ENCODE assay signal across 15 cellular contexts in the genomic region with DNA sequence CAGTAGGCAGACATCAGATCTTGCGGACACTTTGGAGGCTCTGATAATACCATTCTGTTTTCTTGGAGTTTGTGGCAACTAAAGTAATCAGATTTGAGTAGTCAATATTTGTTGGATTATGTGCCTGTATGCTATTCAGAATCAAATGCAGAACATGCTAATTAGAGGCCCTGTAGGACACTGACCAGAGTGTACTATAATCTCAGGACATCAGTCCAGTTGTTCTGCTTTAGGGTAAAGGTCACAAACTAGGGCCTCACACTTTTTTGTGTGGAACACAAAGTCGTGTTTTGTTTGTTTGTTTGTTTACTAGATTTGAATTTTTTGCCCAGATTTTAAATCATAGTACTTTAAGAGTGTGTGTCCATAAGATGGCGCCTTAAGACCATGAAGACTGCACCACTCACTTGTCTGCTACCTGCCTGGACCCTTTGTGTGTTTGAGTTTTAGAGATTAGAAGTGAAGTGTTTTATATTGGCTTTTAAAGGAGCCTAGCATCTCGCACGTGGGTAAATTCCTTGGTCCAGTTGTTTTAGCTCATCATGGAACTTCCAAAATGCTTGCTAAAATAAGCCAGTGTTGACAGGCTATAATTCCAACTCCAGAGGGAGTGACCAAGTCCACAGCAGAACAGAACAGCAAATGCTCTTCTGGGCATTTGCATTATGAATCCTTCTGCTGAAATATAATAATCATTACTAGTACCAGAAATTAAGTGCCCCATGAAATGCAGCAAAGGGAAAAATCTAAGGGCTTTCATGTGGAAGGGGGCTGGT. TPM values are rescaled to one million over a fixed set of nuclear protein-coding genes. Genes with fewer than 3 reads are reported as not detected.
A peak's percentile ranks its signal among the peaks of the same experiment; 100 is the strongest.
DNase-seq lines count a peak whose midpoint lies in the region; ATAC-seq, FAIRE-seq and TF ChIP-seq lines count a peak whose summit lies in the region.
"Had no signal": no experiment of that assay in that cellular context is flagged by ENCODE, and none has a peak within 500 bp of the region (broad histone marks: within the 10 kb centered on the region; RNA-seq: fewer than 3 reads in every experiment).

No MANE protein-coding gene starts in this region.

- CTCF ChIA-PET in GM12878 (lab: Yijun Ruan, JAX): interaction anchor here (0.7 to 3.8 kb wide), 7 partner anchors 11 to 161 kb away, joined by 3 to 21 read pairs (median 8); no protein-coding TSS in a partner anchor
- CTCF ChIA-PET in CD4-positive, alpha-beta memory T cell (lab: Charles Lee; ENCODE audit: partially characterized antibody): no interaction called here

- no peak overlapping the region for H3K9ac ChIP-seq in GM12878 (ENCODE audit: control insufficient read depth, insufficient read depth, low read length)

- no peaks in the 10 kb centered on the region for H3K79me2 ChIP-seq in GM12878 (ENCODE audit: control insufficient read depth, insufficient read depth, low read length)

- no peak overlapping the region for H3K4me2 ChIP-seq in GM12878 (ENCODE audit: control insufficient read depth, insufficient read depth)

- TF ChIP-seq CTCF in GM12878 (IDR thresholded peaks at IDR 0.05 in 2 of 3, conservative IDR thresholded peaks at IDR 0.05 in 1 of 3; ENCODE audit: control insufficient read depth in 2 of 3, extremely low read depth in 1 of 3, insufficient read depth in 1 of 3, low read depth in 3 of 3, low read length in 3 of 3): peak in 2 of 3 experiments; percentile 9 to 32; a peak in 2 of 6 replicates
- TF ChIP-seq CTCF in nephron (IDR thresholded peaks at IDR 0.05; ENCODE audit: unreplicated experiment in 3 of 3): peak; percentile 12 to 24 (median 14)

- H3K36me3 Mint-ChIP-seq in nephron (ENCODE audit: low read depth): peaks cover 17% of the 10 kb centered on the region
- H3K36me3 Mint-ChIP-seq in activated T-cell treated with anti-CD3 and anti-CD28 coated beads, Interleukin-2, amount 50 U/mL, for 24 hours (ENCODE audit: low read depth): no peaks in the 10 kb centered on the region
- no peaks in the 10 kb centered on the region for H3K36me3 Mint-ChIP-seq in CD4-positive, alpha-beta memory T cell
- H3K36me3 Mint-ChIP-seq: natural killer cell treated with Interleukin-12 subunit alpha and Interleukin-12 subunit beta and Interleukin-15 and Interleukin-18, amount 100 ng/mL, for 72 hours had no signal

- peak overlapping the region; percentile 18 to 50 (median 21) for H3K27ac Mint-ChIP-seq in nephron
- no peak overlapping the region for H3K27ac Mint-ChIP-seq in activated T-cell treated with anti-CD3 and anti-CD28 coated beads, Interleukin-2, amount 50 U/mL, for 24 hours
- no peak overlapping the region for H3K27ac Mint-ChIP-seq in CD4-positive, alpha-beta memory T cell
- H3K27ac Mint-ChIP-seq: natural killer cell treated with Interleukin-12 subunit alpha and Interleukin-12 subunit beta and Interleukin-15 and Interleukin-18, amount 100 ng/mL, for 72 hours; stimulated activated naive B cell treated with anti-CD40 and anti-IgM and Interleukin-4, amounts not matched to agents 10 μg/mL and 1 μg/mL and 100 μg/mL, for 72 hours had no signal

- no TSS peak for BruUV-seq in GM12878 (replicated peaks; lab: Mats Ljungman, UMichigan)

- peak; percentile 41 for TF ChIP-seq RAD21 in GM12878 (IDR thresholded peaks at IDR 0.05; ENCODE audit: insufficient read depth, low read depth, low read length)

- no peaks in the 10 kb centered on the region for H3K36me3 ChIP-seq in GM12878 (ENCODE audit: control insufficient read depth in 2 of 2, insufficient read depth in 2 of 2, low read length in 1 of 2)
- H3K36me3 ChIP-seq in MG63: no peaks in the 10 kb centered on the region
- H3K36me3 ChIP-seq in CD4-positive, alpha-beta memory T cell (ENCODE audit: insufficient read depth, low read length): no peaks in the 10 kb centered on the region

- intact Hi-C loops in GM12878 (cut with micrococcal nuclease; ENCODE audit: unreplicated experiment): loop anchor here (1.0 kb wide), 1 partner anchor 45 kb away; no protein-coding TSS in a partner anchor
- intact Hi-C loops in CD4-positive, alpha-beta memory T cell (cut with micrococcal nuclease): no loop called here

- DNase-seq in DMS 273 (lab: John Stamatoyannopoulos, UW; ENCODE audit: unreplicated experiment): peak; percentile 5
- no peak for DNase-seq in DMS 273 treated with DMSO at 0.1 percent for 48 hours (lab: John Stamatoyannopoulos, UW)
- peak; percentile 12 for DNase-seq in HuH-7 (ENCODE audit: low spot score)
- no peak for DNase-seq in GM12878 (ENCODE audit: low read depth, low spot score)
- DNase-seq in MG63: no peak
- DNase-seq in activated T-cell treated with anti-CD3 and anti-CD28 coated beads, Interleukin-2, amount 50 U/mL, for 24 hours: no peak
- DNase-seq in CD4-positive, alpha-beta memory T cell: no peak
- DNase-seq: DMS153; islet precursor cell; NCI-H510A treated with DMSO at 0.1 percent for 48 hours; stimulated activated naive B cell treated with anti-CD40 and anti-IgM and Interleukin-4, amounts not matched to agents 10 μg/mL and 1 μg/mL and 100 μg/mL, for 72 hours had no signal

- FAIRE-seq in GM12878 (lab: Jason Lieb, UNC): no peak

- in situ Hi-C loops in GM12878 (cut with MboI): no loop called here

- H3K4me3 Mint-ChIP-seq in nephron: no peak overlapping the region
- no peak overlapping the region for H3K4me3 Mint-ChIP-seq in activated T-cell treated with anti-CD3 and anti-CD28 coated beads, Interleukin-2, amount 50 U/mL, for 24 hours
- H3K4me3 Mint-ChIP-seq in CD4-positive, alpha-beta memory T cell: no peak overlapping the region
- H3K4me3 Mint-ChIP-seq: natural killer cell treated with Interleukin-12 subunit alpha and Interleukin-12 subunit beta and Interleukin-15 and Interleukin-18, amount 100 ng/mL, for 72 hours; stimulated activated naive B cell treated with anti-CD40 and anti-IgM and Interleukin-4, amounts not matched to agents 10 μg/mL and 1 μg/mL and 100 μg/mL, for 72 hours had no signal

- SMC1A ChIA-PET in GM12878 (lab: Charles Lee; ENCODE audit: uncharacterized antibody, unreplicated experiment): interaction anchor here (1.0 to 1.8 kb wide), 4 partner anchors 11 to 57 kb away, joined by 3 to 4 read pairs (median 4); no protein-coding TSS in a partner anchor

- H3K9me3 ChIP-seq in GM12878 (replicated peaks; ENCODE audit: control insufficient read depth, insufficient read depth, low read length) (no peaks in the 10 kb centered on the region), MG63 (no peaks in the 10 kb centered on the region)
- H3K9me3 ChIP-seq in CD4-positive, alpha-beta memory T cell (ENCODE audit: control insufficient read depth in 1 of 2, low read length in 2 of 2): no peaks in the 10 kb centered on the region

- H2AFZ ChIP-seq in GM12878 (ENCODE audit: control insufficient read depth, low read depth, low read length): no peak overlapping the region

- no peaks in the 10 kb centered on the region for H3K27me3 ChIP-seq in GM12878 (replicated peaks in 1 of 2; ENCODE audit: control insufficient read depth in 2 of 2, insufficient read depth in 2 of 2, low read length in 1 of 2)
- H3K27me3 ChIP-seq in MG63: no peaks in the 10 kb centered on the region
- H3K27me3 ChIP-seq in CD4-positive, alpha-beta memory T cell (ENCODE audit: insufficient read depth, low read length): no peaks in the 10 kb centered on the region

- H3K27me3 Mint-ChIP-seq in nephron (ENCODE audit: low read depth): no peaks in the 10 kb centered on the region
- H3K27me3 Mint-ChIP-seq in activated T-cell treated with anti-CD3 and anti-CD28 coated beads, Interleukin-2, amount 50 U/mL, for 24 hours: peaks cover 26% of the 10 kb centered on the region
- H3K27me3 Mint-ChIP-seq in CD4-positive, alpha-beta memory T cell: peaks cover 0 to 2% of the 10 kb centered on the region in 2 donors
- H3K27me3 Mint-ChIP-seq: stimulated activated naive B cell treated with anti-CD40 and anti-IgM and Interleukin-4, amounts not matched to agents 10 μg/mL and 1 μg/mL and 100 μg/mL, for 72 hours had no signal

- H3K4me3 ChIP-seq in GM12878: no peak overlapping the region
- no peak overlapping the region for H3K4me3 ChIP-seq in MG63
- no peak overlapping the region for H3K4me3 ChIP-seq in CD4-positive, alpha-beta memory T cell (ENCODE audit: low read length in 2 of 2)
- H3K4me3 ChIP-seq: SK-N-MC had no signal

- RAD21 ChIA-PET in GM12878 (lab: Charles Lee; ENCODE audit: unreplicated experiment): interaction anchor here (1.1 to 1.4 kb wide), 2 partner anchors 8 to 33 kb away, joined by 3 to 4 read pairs; no protein-coding TSS in a partner anchor

- no peak for TF ChIP-seq POLR2A in GM12878 (IDR thresholded peaks at IDR 0.05; ENCODE audit: low read depth, low read length)

- no peak overlapping the region for H3K27ac ChIP-seq in GM12878 (ENCODE audit: control insufficient read depth, insufficient read depth)
- H3K27ac ChIP-seq in CD4-positive, alpha-beta memory T cell (ENCODE audit: low read depth, low read length): no peak overlapping the region
- H3K27ac ChIP-seq: 22Rv1, SK-N-MC had no signal

- POLR2A ChIA-PET in GM12878 (lab: Charles Lee): no interaction called here
- POLR2A ChIA-PET in CD4-positive, alpha-beta memory T cell (lab: Charles Lee; ENCODE audit: partially characterized antibody): no interaction called here

- peaks cover 30% of the 10 kb centered on the region for H3K4me1 Mint-ChIP-seq in nephron
- no peaks in the 10 kb centered on the region for H3K4me1 Mint-ChIP-seq in activated T-cell treated with anti-CD3 and anti-CD28 coated beads, Interleukin-2, amount 50 U/mL, for 24 hours (ENCODE audit: low read depth)
- no peaks in the 10 kb centered on the region for H3K4me1 Mint-ChIP-seq in CD4-positive, alpha-beta memory T cell

- H4K20me1 ChIP-seq in GM12878 (ENCODE audit: control insufficient read depth, insufficient read depth): no peaks in the 10 kb centered on the region

- no peaks in the 10 kb centered on the region for H3K9me3 Mint-ChIP-seq in nephron
- no peaks in the 10 kb centered on the region for H3K9me3 Mint-ChIP-seq in activated T-cell treated with anti-CD3 and anti-CD28 coated beads, Interleukin-2, amount 50 U/mL, for 24 hours
- no peaks in the 10 kb centered on the region for H3K9me3 Mint-ChIP-seq in CD4-positive, alpha-beta memory T cell
- H3K9me3 Mint-ChIP-seq: natural killer cell treated with Interleukin-12 subunit alpha and Interleukin-12 subunit beta and Interleukin-15 and Interleukin-18, amount 100 ng/mL, for 72 hours; stimulated activated naive B cell treated with anti-CD40 and anti-IgM and Interleukin-4, amounts not matched to agents 10 μg/mL and 1 μg/mL and 100 μg/mL, for 72 hours had no signal

- 13% methylated on average over 5 of the region's 5 CpGs for WGBS in GM12878 (ENCODE audit: insufficient coverage, insufficient replicate concordance, low lambda C conversion rate, missing lambda C conversion rate)

- H3K4me1 ChIP-seq in GM12878 (ENCODE audit: control insufficient read depth, insufficient read depth, low read length): no peaks in the 10 kb centered on the region
- H3K4me1 ChIP-seq in CD4-positive, alpha-beta memory T cell (ENCODE audit: insufficient read depth, low read length): no peaks in the 10 kb centered on the region

- ATAC-seq in GM12878: peak; percentile 52; the same call in 2 of the 3 replicates
- ATAC-seq: natural killer cell treated with Interleukin-12 subunit alpha and Interleukin-12 subunit beta and Interleukin-15 and Interleukin-18, amount 100 ng/mL, for 72 hours; stimulated activated naive B cell treated with anti-CD40 and anti-IgM and Interleukin-4, amounts not matched to agents 10 μg/mL and 1 μg/mL and 100 μg/mL, for 72 hours had no signal

- no peak for TF ChIP-seq EP300 in GM12878 (IDR thresholded peaks at IDR 0.05; ENCODE audit: borderline replicate concordance in 1 of 2, control insufficient read depth in 1 of 2, low read depth in 2 of 2, low read length in 2 of 2)

RNA-seq across cellular contexts. Expression of gene IL13RA1, which starts 34.7 kb away (rescaled TPM):
- 78.5 TPM in 2 replicates for total RNA-seq in GM12878 (2013; cell fraction: nucleolus; rRNA removed)
- total RNA-seq in GM12878 (2014; rRNA removed) (9.5 and 11.8 TPM in 2 replicates), GM12878 (2014; rRNA removed; fragmentation: Illumina TruSeq; extraction: Trizol) (13.3 and 14.0 TPM in 2 replicates), GM12878 (2021) (10.6 TPM in 2 replicates)
- polyA plus RNA-seq in GM12878 (2011; ENCODE audit: low read depth): 0.63 TPM
- polyA plus RNA-seq in GM12878 (2011; rRNA removed) (8.0 and 11.5 TPM in 2 replicates), GM12878 (2014; fragmentation: Illumina TruSeq; extraction: Trizol) (14.2 and 18.3 TPM in 2 replicates), GM12878 (2014; fragmentation: Nextera tagmentation; extraction: Ambion mirVana) (1 to 10 TPM; 2.3 to 4.1 TPM), GM12878 (2014; rRNA removed) (7.1 and 8.7 TPM in 2 replicates), GM12878 (2016; fragmentation: Nextera tagmentation; extraction: Ambion mirVana) (1 to 10 TPM; 4.2 to 5.8 TPM)
- polyA plus RNA-seq in GM12878 (2011; cell fraction: cytosol; rRNA removed): 2.9 and 4.2 TPM in 2 replicates
- 1.3 and 2.1 TPM in 2 replicates for polyA plus RNA-seq in GM12878 (2011; cell fraction: nucleus; rRNA removed)
- 1.2 and 1.5 TPM in 2 replicates for polyA plus RNA-seq in GM12878 (2012)
- polyA minus RNA-seq in GM12878 (2011; rRNA and poly(A)+ RNA removed): 3.6 and 3.7 TPM in 2 replicates
- polyA minus RNA-seq in GM12878 (2011; cell fraction: cytosol; rRNA and poly(A)+ RNA removed): 1.4 and 1.9 TPM in 2 replicates
- polyA minus RNA-seq in GM12878 (2011; cell fraction: nucleus; rRNA and poly(A)+ RNA removed): 0.86 and 1.2 TPM in 2 replicates
- total RNA-seq in MG63 (2014; rRNA removed; shearing (Covaris generic); ENCODE audit: low replicate concordance): 24.7 and 24.8 TPM in 2 replicates
- total RNA-seq in CD4-positive, alpha-beta memory T cell: under 1 TPM; 0.79 to 0.94 TPM
- polyA plus RNA-seq in CD4-positive, alpha-beta memory T cell: under 1 TPM in 1 of 2 donors, not detected in 1; 0.38 TPM

Comparison
In these comparisons a context has a peak if more than half of its experiments do, and no peak if none do; other contexts are left out.
1. DNase-seq: peak in DMS 273 (single experiment) and HuH-7 (single experiment); none in DMS 273 treated with DMSO at 0.1 percent for 48 hours (single experiment), GM12878 (single experiment), MG63 (single experiment), activated T-cell treated with anti-CD3 and anti-CD28 coated beads, Interleukin-2, amount 50 U/mL, for 24 hours (single experiment) and CD4-positive, alpha-beta memory T cell (0 of 5).
2. H3K27ac Mint-ChIP-seq: peak in nephron (3 of 3); none in activated T-cell treated with anti-CD3 and anti-CD28 coated beads, Interleukin-2, amount 50 U/mL, for 24 hours (single experiment) and CD4-positive, alpha-beta memory T cell (0 of 7).
3. RNA of gene IL13RA1, which starts 34.7 kb away (total RNA-seq): 24.7 to 24.8 TPM in MG63 and 9.5 to 78.5 TPM in GM12878; 0.79 to 0.94 TPM in CD4-positive, alpha-beta memory T cell; every median in the first group is over 4 times any median in the second.